17 cellular contexts compared by ENCODE assay signal in genomic region chr5:42875785-42876374, GRCh38.
A peak's percentile ranks its signal among the peaks of the same experiment; 100 is the strongest.
DNase-seq lines count a peak whose midpoint lies in the region; ATAC-seq and TF ChIP-seq lines count a peak whose summit lies in the region.
"Had no signal": no experiment of that assay in that cellular context is flagged by ENCODE, and none has a peak within 500 bp of the region (broad histone marks: within the 10 kb centered on the region; RNA-seq: fewer than 3 reads in every experiment).

No MANE protein-coding gene starts in this region.

- no peaks in the 10 kb centered on the region for H3K79me2 ChIP-seq in GM23338 (replicated peaks; ENCODE audit: insufficient read depth)

- H3K4me1 Mint-ChIP-seq in GM23338: no peaks in the 10 kb centered on the region
- peaks cover 17% of the 10 kb centered on the region for H3K4me1 Mint-ChIP-seq in dendritic cell treated with granulocyte-macrophage colony-stimulating factor and Interleukin-4, amounts not matched to agents 40 ng/mL and 50 ng/mL, for 4 days (ENCODE audit: low read depth)
- H3K4me1 Mint-ChIP-seq in natural killer cell treated with Interleukin-12 subunit alpha and Interleukin-12 subunit beta and Interleukin-15 and Interleukin-18, amount 100 ng/mL, for 72 hours (ENCODE audit: low read depth in 2 of 2): peaks cover 5 to 9% of the 10 kb centered on the region in 2 donors
- H3K4me1 Mint-ChIP-seq: stimulated activated memory B cell treated with anti-CD40 and anti-IgM and Interleukin-4, amounts not matched to agents 10 μg/mL and 1 μg/mL and 100 μg/mL, for 72 hours had no signal

- H2AFZ ChIP-seq in GM23338: peak overlapping the region; percentile 77; the same call in 1 of the 2 replicates

- no peaks in the 10 kb centered on the region for H3K36me3 Mint-ChIP-seq in GM23338 (ENCODE audit: low read depth)
- H3K36me3 Mint-ChIP-seq in dendritic cell treated with granulocyte-macrophage colony-stimulating factor and Interleukin-4, amounts not matched to agents 40 ng/mL and 50 ng/mL, for 4 days (ENCODE audit: low read depth): no peaks in the 10 kb centered on the region
- H3K36me3 Mint-ChIP-seq in natural killer cell treated with Interleukin-12 subunit alpha and Interleukin-12 subunit beta and Interleukin-15 and Interleukin-18, amount 100 ng/mL, for 72 hours: no peaks in the 10 kb centered on the region
- H3K36me3 Mint-ChIP-seq: stimulated activated memory B cell treated with anti-CD40 and anti-IgM and Interleukin-4, amounts not matched to agents 10 μg/mL and 1 μg/mL and 100 μg/mL, for 72 hours had no signal

- ATAC-seq in GM23338: no peak
- ATAC-seq in natural killer cell treated with Interleukin-12 subunit alpha and Interleukin-12 subunit beta and Interleukin-15 and Interleukin-18, amount 100 ng/mL, for 72 hours: no peak
- ATAC-seq in HG03108 (IDR thresholded peaks at IDR 0.05; ENCODE audit: unreplicated experiment): no peak
- no peak for ATAC-seq in GM19397 (IDR thresholded peaks at IDR 0.05; ENCODE audit: unreplicated experiment)
- ATAC-seq: activated CD4-positive, CD25-positive, alpha-beta regulatory T cell treated with anti-CD3 and anti-CD28 coated beads, Interleukin-2, amount 50 U/mL, for 24 hours; foreskin keratinocyte; left lung; stimulated activated memory B cell treated with anti-CD40 and anti-IgM and Interleukin-4, amounts not matched to agents 10 μg/mL and 1 μg/mL and 100 μg/mL, for 72 hours had no signal

- TF ChIP-seq CTCF in GM23338 (conservative IDR thresholded peaks at IDR 0.05; ENCODE audit: low read depth in 2 of 2): no peak
- no peak for TF ChIP-seq CTCF in NB4 (IDR thresholded peaks at IDR 0.05; ENCODE audit: low read depth, low read length)
- TF ChIP-seq CTCF in lower leg skin (IDR thresholded peaks at IDR 0.05): no peak

- H3K4me3 ChIP-seq in GM23338 (no peak overlapping the region), NB4 (ENCODE audit: low read depth, low read length) (no peak overlapping the region), lower leg skin (ENCODE audit: low read depth, poor library complexity, severe bottlenecking) (no peak overlapping the region)
- H3K4me3 ChIP-seq: left lung, thyroid gland had no signal

- TF ChIP-seq POLR2A in NB4 (IDR thresholded peaks at IDR 0.05; ENCODE audit: extremely low read depth, insufficient read length) (no peak), lower leg skin (IDR thresholded peaks at IDR 0.05) (no peak)

- no peak for DNase-seq in GM23338 (ENCODE audit: low spot score)
- peak; percentile 55 for DNase-seq in NB4 (ENCODE audit: low read depth)
- no peak for DNase-seq in natural killer cell treated with Interleukin-12 subunit alpha and Interleukin-12 subunit beta and Interleukin-15 and Interleukin-18, amount 100 ng/mL, for 72 hours (ENCODE audit: low spot score)
- no peak for DNase-seq in COLO668 (lab: John Stamatoyannopoulos, UW; ENCODE audit: unreplicated experiment)
- no peak for DNase-seq in lower leg skin (ENCODE audit: low spot score in 2 of 2)
- DNase-seq: activated CD8-positive, alpha-beta memory T cell treated with anti-CD3 and anti-CD28 coated beads, Interleukin-2, amount 50 U/mL, for 4 hours; activated naive CD4-positive, alpha-beta T cell treated with Interleukin-2 at 50 U/mL for 16 hours; BE2C; foreskin keratinocyte; left lung; NCI-H1417 treated with DMSO at 0.1 percent for 48 hours; thyroid gland had no signal

- no peaks in the 10 kb centered on the region for H3K9me2 ChIP-seq in GM23338 (ENCODE audit: insufficient read depth)

- H3F3A ChIP-seq in GM23338 (replicated peaks; ENCODE audit: low read depth): no peaks in the 10 kb centered on the region

- H3K4me3 Mint-ChIP-seq in GM23338: no peak overlapping the region
- H3K4me3 Mint-ChIP-seq in dendritic cell treated with granulocyte-macrophage colony-stimulating factor and Interleukin-4, amounts not matched to agents 40 ng/mL and 50 ng/mL, for 4 days: no peak overlapping the region
- peak overlapping the region; percentile 9 for H3K4me3 Mint-ChIP-seq in natural killer cell treated with Interleukin-12 subunit alpha and Interleukin-12 subunit beta and Interleukin-15 and Interleukin-18, amount 100 ng/mL, for 72 hours
- H3K4me3 Mint-ChIP-seq: stimulated activated memory B cell treated with anti-CD40 and anti-IgM and Interleukin-4, amounts not matched to agents 10 μg/mL and 1 μg/mL and 100 μg/mL, for 72 hours had no signal

- H3K4me1 ChIP-seq in GM23338 (ENCODE audit: insufficient read depth): no peaks in the 10 kb centered on the region
- H3K4me1 ChIP-seq: BE2C, foreskin keratinocyte had no signal

- H3K4me2 ChIP-seq in GM23338: no peak overlapping the region

- WGBS in lower leg skin, 2 donors: 48 to 76% methylated on average over 1 of the region's 1 CpG

- no peaks in the 10 kb centered on the region for H4K20me1 ChIP-seq in GM23338 (replicated peaks; ENCODE audit: insufficient read depth)

- H3K27me3 Mint-ChIP-seq in GM23338 (ENCODE audit: insufficient read depth, low read depth, poor library complexity): peaks cover 2% of the 10 kb centered on the region
- H3K27me3 Mint-ChIP-seq in dendritic cell treated with granulocyte-macrophage colony-stimulating factor and Interleukin-4, amounts not matched to agents 40 ng/mL and 50 ng/mL, for 4 days: no peaks in the 10 kb centered on the region
- H3K27me3 Mint-ChIP-seq in natural killer cell treated with Interleukin-12 subunit alpha and Interleukin-12 subunit beta and Interleukin-15 and Interleukin-18, amount 100 ng/mL, for 72 hours: peaks cover 8 to 14% of the 10 kb centered on the region in 2 donors

- H3K27ac Mint-ChIP-seq in GM23338: no peak overlapping the region
- peak overlapping the region; percentile 70 for H3K27ac Mint-ChIP-seq in dendritic cell treated with granulocyte-macrophage colony-stimulating factor and Interleukin-4, amounts not matched to agents 40 ng/mL and 50 ng/mL, for 4 days
- H3K27ac Mint-ChIP-seq in natural killer cell treated with Interleukin-12 subunit alpha and Interleukin-12 subunit beta and Interleukin-15 and Interleukin-18, amount 100 ng/mL, for 72 hours: peak overlapping the region; percentile 44 to 75
- H3K27ac Mint-ChIP-seq: stimulated activated memory B cell treated with anti-CD40 and anti-IgM and Interleukin-4, amounts not matched to agents 10 μg/mL and 1 μg/mL and 100 μg/mL, for 72 hours had no signal

- intact Hi-C loops in dendritic cell treated with granulocyte-macrophage colony-stimulating factor and Interleukin-4, amounts not matched to agents 40 ng/mL and 50 ng/mL, for 4 days (cut with micrococcal nuclease): no loop called here
- intact Hi-C loops in lower leg skin (cut with DNase I; ENCODE audit: low total_unique reads): no loop called here

- no peaks in the 10 kb centered on the region for H3K36me3 ChIP-seq in GM23338 (ENCODE audit: insufficient read depth)
- H3K36me3 ChIP-seq: BE2C, left lung, thyroid gland had no signal

- H3K27ac ChIP-seq in GM23338 (ENCODE audit: low read depth): no peak overlapping the region
- H3K27ac ChIP-seq: foreskin keratinocyte, thyroid gland had no signal

- H3K9me3 Mint-ChIP-seq in GM23338: no peaks in the 10 kb centered on the region
- H3K9me3 Mint-ChIP-seq in dendritic cell treated with granulocyte-macrophage colony-stimulating factor and Interleukin-4, amounts not matched to agents 40 ng/mL and 50 ng/mL, for 4 days: no peaks in the 10 kb centered on the region
- no peaks in the 10 kb centered on the region for H3K9me3 Mint-ChIP-seq in natural killer cell treated with Interleukin-12 subunit alpha and Interleukin-12 subunit beta and Interleukin-15 and Interleukin-18, amount 100 ng/mL, for 72 hours

- H3K27me3 ChIP-seq in GM23338 (ENCODE audit: insufficient read depth): no peaks in the 10 kb centered on the region
- H3K27me3 ChIP-seq: BE2C, left lung, thyroid gland had no signal

TF ChIP-seq in GM23338, 12 proteins besides CTCF, POLR2A, EP300 and RAD21 (continues in another document):
- TF ChIP-seq REST (IDR thresholded peaks at IDR 0.05; ENCODE audit: unreplicated experiment): no peak
- TF ChIP-seq ZNF331 (CRISPR knock-in tag; IDR thresholded peaks at IDR 0.05; ENCODE audit: low read depth): no peak
- TF ChIP-seq STAT1 (IDR thresholded peaks at IDR 0.05; ENCODE audit: unreplicated experiment): no peak
- TF ChIP-seq ZNF114 (CRISPR knock-in tag; IDR thresholded peaks at IDR 0.05): no peak
